Comparison of ENCODE assay signal across 16 cellular contexts in genomic region chrX:69080912-69081465, GRCh38.
DNase-seq lines count a peak whose midpoint lies in the region; ATAC-seq and TF ChIP-seq lines count a peak whose summit lies in the region.
"Had no signal": no experiment of that assay in that cellular context is flagged by ENCODE, and none has a peak within 500 bp of the region (broad histone marks: within the 10 kb centered on the region; RNA-seq: fewer than 3 reads in every experiment).

No MANE protein-coding gene starts in this region.

- no peak overlapping the region for H4K91ac ChIP-seq in IMR-90 (ENCODE audit: insufficient read depth, low read depth, low read length)

- no peaks in the 10 kb centered on the region for H3K4me1 Mint-ChIP-seq in activated naive CD8-positive, alpha-beta T cell treated with anti-CD3 and anti-CD28 coated beads, Interleukin-2, amount 50 U/mL, for 24 hours
- H3K4me1 Mint-ChIP-seq: CD4-positive, CD25-positive, alpha-beta regulatory T cell had no signal

- DNase-seq in ELF-1 (ENCODE audit: low read depth, low spot score), result peak; percentile 50
- DNase-seq in IMR-90, result no peak
- no peak for DNase-seq in hepatocyte (ENCODE audit: low spot score)
- no peak for DNase-seq in sciatic nerve (ENCODE audit: low spot score)
- DNase-seq in SW480 (ENCODE audit: low spot score), result no peak
- DNase-seq in activated naive CD8-positive, alpha-beta T cell treated with anti-CD3 and anti-CD28 coated beads, Interleukin-2, amount 50 U/mL, for 24 hours, result no peak
- DNase-seq: ACHN; AML-193; Calu3; CD4-positive, CD25-positive, alpha-beta regulatory T cell; DMS79; NCI-H2029; PC-3 had no signal

- no peaks in the 10 kb centered on the region for H3K9me3 Mint-ChIP-seq in activated naive CD8-positive, alpha-beta T cell treated with anti-CD3 and anti-CD28 coated beads, Interleukin-2, amount 50 U/mL, for 24 hours
- H3K9me3 Mint-ChIP-seq: CD4-positive, CD25-positive, alpha-beta regulatory T cell had no signal

- H3K27me3 ChIP-seq in IMR-90 (ENCODE audit: control insufficient read depth, insufficient read depth, low read length), result peaks cover 23% of the 10 kb centered on the region; the same call in 1 of the 2 replicates
- no peaks in the 10 kb centered on the region for H3K27me3 ChIP-seq in hepatocyte

- H3K9me3 ChIP-seq in IMR-90 (ENCODE audit: control insufficient read depth, insufficient read depth, low read length) (no peaks in the 10 kb centered on the region), hepatocyte (ENCODE audit: low read depth) (no peaks in the 10 kb centered on the region)
- H3K9me3 ChIP-seq: HAP-1 had no signal

- H3K4me3 ChIP-seq in IMR-90 (ENCODE audit: insufficient read depth, low read depth, low read length) (no peak overlapping the region), hepatocyte (no peak overlapping the region)
- H3K4me3 ChIP-seq: HAP-1 had no signal

- no peaks in the 10 kb centered on the region for H3K36me3 Mint-ChIP-seq in activated naive CD8-positive, alpha-beta T cell treated with anti-CD3 and anti-CD28 coated beads, Interleukin-2, amount 50 U/mL, for 24 hours (ENCODE audit: low read depth)
- H3K36me3 Mint-ChIP-seq: CD4-positive, CD25-positive, alpha-beta regulatory T cell had no signal

- H3K14ac ChIP-seq in IMR-90 (replicated peaks; ENCODE audit: low read depth, low read length), result no peak overlapping the region

- H3K27me3 Mint-ChIP-seq in activated naive CD8-positive, alpha-beta T cell treated with anti-CD3 and anti-CD28 coated beads, Interleukin-2, amount 50 U/mL, for 24 hours, result no peaks in the 10 kb centered on the region

- H3K4ac ChIP-seq in IMR-90 (ENCODE audit: low read depth, low read length), result no peak overlapping the region

- H4K5ac ChIP-seq in IMR-90 (ENCODE audit: low read depth, low read length), result no peak overlapping the region

- H3K56ac ChIP-seq in IMR-90 (ENCODE audit: extremely low read depth, insufficient read depth, low read length), result no peak overlapping the region

- WGBS in IMR-90 (ENCODE audit: extremely low coverage in 2 of 2, insufficient read length in 1 of 2), 2 experiments, result 70% methylated on average over 6 of the region's 14 CpGs; no CpG with 5 or more reads in 1 of the 2 experiments
- WGBS in hepatocyte (ENCODE audit: low lambda C conversion rate, missing lambda C conversion rate), result 57% methylated on average over 14 of the region's 14 CpGs

- H3K27ac ChIP-seq in IMR-90 (ENCODE audit: insufficient read depth, low read length) (no peak overlapping the region), hepatocyte (peak overlapping the region; percentile 40)
- H3K27ac ChIP-seq: RWPE1 had no signal

- no peak overlapping the region for H4K8ac ChIP-seq in IMR-90 (ENCODE audit: low read depth in 2 of 2, low read length in 2 of 2)

- ATAC-seq in IMR-90 (ENCODE audit: low read depth) (no peak), sciatic nerve (peak; percentile 38), HG03039 (IDR thresholded peaks at IDR 0.05; ENCODE audit: unreplicated experiment) (no peak)
- no peak for ATAC-seq in activated naive CD8-positive, alpha-beta T cell treated with anti-CD3 and anti-CD28 coated beads, Interleukin-2, amount 50 U/mL, for 24 hours
- ATAC-seq: PC-3 had no signal

- H3K79me2 ChIP-seq in hepatocyte, result no peaks in the 10 kb centered on the region

- H3K4me2 ChIP-seq in IMR-90 (ENCODE audit: low read depth, low read length) (no peak overlapping the region), hepatocyte (no peak overlapping the region)

- H2AK5ac ChIP-seq in IMR-90 (ENCODE audit: low read depth, low read length), result no peak overlapping the region

- no peak overlapping the region for H2BK120ac ChIP-seq in IMR-90 (ENCODE audit: low read depth, low read length)

- peak overlapping the region; percentile 37 for H2AK9ac ChIP-seq in IMR-90 (replicated peaks; ENCODE audit: low read depth, low read length, poor library complexity)

- no peak overlapping the region for H3K9ac ChIP-seq in IMR-90 (ENCODE audit: low read depth, low read length)

- H3K9me2 ChIP-seq in hepatocyte (replicated peaks; ENCODE audit: insufficient read depth), result no peaks in the 10 kb centered on the region

- H2BK20ac ChIP-seq in IMR-90 (ENCODE audit: low read depth, low read length), result no peak overlapping the region

- H3K36me3 ChIP-seq in IMR-90 (ENCODE audit: control insufficient read depth, insufficient read depth, low read length) (no peaks in the 10 kb centered on the region), hepatocyte (replicated peaks; ENCODE audit: insufficient read depth, low read depth) (no peaks in the 10 kb centered on the region)
- H3K36me3 ChIP-seq: HAP-1 had no signal

- H3K23ac ChIP-seq in IMR-90 (ENCODE audit: low read depth, low read length), result no peak overlapping the region

- POLR2A ChIA-PET in IMR-90 (lab: Charles Lee; ENCODE audit: unreplicated experiment), result no interaction called here

- H2BK15ac ChIP-seq in IMR-90 (ENCODE audit: low read depth, low read length), result no peak overlapping the region

- TF ChIP-seq RAD21 in IMR-90 (IDR thresholded peaks at IDR 0.05; ENCODE audit: low read length), result no peak

- H4K20me1 ChIP-seq in IMR-90 (ENCODE audit: insufficient read depth, low read length), result no peaks in the 10 kb centered on the region; the same call in none of the 2 replicates
- H4K20me1 ChIP-seq in hepatocyte (ENCODE audit: insufficient read depth, poor library complexity, severe bottlenecking), result no peaks in the 10 kb centered on the region

- no peak overlapping the region for H3K4me3 Mint-ChIP-seq in activated naive CD8-positive, alpha-beta T cell treated with anti-CD3 and anti-CD28 coated beads, Interleukin-2, amount 50 U/mL, for 24 hours
- H3K4me3 Mint-ChIP-seq: CD4-positive, CD25-positive, alpha-beta regulatory T cell had no signal

- H2AFZ ChIP-seq in IMR-90 (replicated peaks; ENCODE audit: low read length, poor library complexity), result peak overlapping the region; percentile 61
- H2AFZ ChIP-seq in hepatocyte, result no peak overlapping the region

- H2BK5ac ChIP-seq in IMR-90 (ENCODE audit: low read depth, low read length, poor library complexity, severe bottlenecking), result no peak overlapping the region

- BruUV-seq in IMR-90 (replicated peaks; lab: Mats Ljungman, UMichigan), result no TSS peak

- intact Hi-C loops in IMR-90 (cut with micrococcal nuclease) (loop anchor here (10.0 kb wide), 1 partner anchor 204 kb away; no protein-coding TSS in a partner anchor), sciatic nerve (cut with DNase I) (no loop called here)

- no peaks in the 10 kb centered on the region for H3K79me1 ChIP-seq in IMR-90 (ENCODE audit: low read depth in 1 of 2, low read length in 2 of 2)

- H3K18ac ChIP-seq in IMR-90 (ENCODE audit: low read depth, low read length), result no peak overlapping the region

- H3K27ac Mint-ChIP-seq in activated naive CD8-positive, alpha-beta T cell treated with anti-CD3 and anti-CD28 coated beads, Interleukin-2, amount 50 U/mL, for 24 hours, result no peak overlapping the region
- H3K27ac Mint-ChIP-seq: CD4-positive, CD25-positive, alpha-beta regulatory T cell had no signal

- CTCF ChIA-PET in IMR-90 (lab: Yijun Ruan, JAX), result no interaction called here

- 0 out of 2 replicates have a peak, but pooled peaks cover 3% of the 10 kb centered on the region for H3K9me1 ChIP-seq in IMR-90 (ENCODE audit: insufficient read depth, low read length)

- dilution Hi-C loops in IMR-90 (cut with HindIII; ENCODE audit: low sequenced_read_pairs, unreplicated experiment), result no loop called here

- TF ChIP-seq POLR2A in IMR-90 (IDR thresholded peaks at IDR 0.05; ENCODE audit: low read depth, low read length), result no peak

- in situ Hi-C loops in IMR-90 (cut with MboI; ENCODE audit: low sequenced_read_pairs), result no loop called here

- H3K4me1 ChIP-seq in IMR-90 (ENCODE audit: control insufficient read depth, insufficient read depth, low read length) (peaks cover 10% of the 10 kb centered on the region; the same call in 1 of the 2 replicates), hepatocyte (ENCODE audit: insufficient read depth) (peaks cover 18% of the 10 kb centered on the region)
- H3K4me1 ChIP-seq: HAP-1 had no signal

- TF ChIP-seq CTCF in IMR-90 (conservative IDR thresholded peaks at IDR 0.05; ENCODE audit: low read depth, low read length) (no peak), hepatocyte (IDR thresholded peaks at IDR 0.05; ENCODE audit: poor library complexity) (no peak)

TF ChIP-seq in IMR-90, 13 proteins besides CTCF, POLR2A, EP300 and RAD21:
- TF ChIP-seq BHLHE40 (IDR thresholded peaks at IDR 0.05; ENCODE audit: low read depth, low read length) (no peak), MAFK (IDR thresholded peaks at IDR 0.05; ENCODE audit: low read depth, low read length) (no peak), SMC3 (IDR thresholded peaks at IDR 0.05; ENCODE audit: low read depth, low read length) (no peak), RFX5 (IDR thresholded peaks at IDR 0.05; ENCODE audit: low read depth, low read length) (no peak)
